ENCODE assay signal across 29 cellular contexts in the genomic region with DNA sequence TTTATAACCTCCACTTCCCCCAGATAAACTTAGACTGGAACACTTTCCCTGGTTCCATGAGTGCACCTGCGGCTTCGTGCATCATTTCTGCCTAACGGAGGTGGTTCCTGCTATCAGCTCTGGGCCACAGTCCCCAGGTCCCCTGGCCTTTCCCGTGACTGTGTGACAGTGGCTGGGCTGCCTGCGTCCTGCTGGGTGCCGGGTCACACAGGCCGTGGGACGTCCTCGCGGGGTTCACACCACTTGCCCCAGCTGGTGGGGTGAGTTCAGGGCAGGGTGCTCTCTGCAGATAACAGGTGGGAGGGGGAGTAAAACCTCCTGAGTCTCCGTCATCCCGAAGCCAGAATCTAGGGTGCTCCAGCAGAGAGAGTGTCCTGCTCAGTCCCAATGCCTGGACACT. TPM values are rescaled to one million over a fixed set of nuclear protein-coding genes. Genes with fewer than 3 reads are reported as not detected.
"Had no signal": no experiment of that assay in that cellular context is flagged by ENCODE, and none has a peak within 500 bp of the region (broad histone marks: within the 10 kb centered on the region; RNA-seq: fewer than 3 reads in every experiment).

No MANE protein-coding gene starts in this region.

- H3K4me3 ChIP-seq: left lung, lung, mucosa of descending colon, psoas muscle, right lobe of liver, smooth muscle cell, stomach, testis, thyroid gland, transverse colon, upper lobe of left lung, vagina had no signal

- H3K9me3 Mint-ChIP-seq: naive thymus-derived CD4-positive, alpha-beta T cell; natural killer cell treated with Interleukin-12 subunit alpha and Interleukin-12 subunit beta and Interleukin-15 and Interleukin-18, amount 100 ng/mL, for 72 hours had no signal

- DNase-seq: hippocampal formation; left colon; midbrain; mucosa of descending colon; naive thymus-derived CD4-positive, alpha-beta T cell; occipital lobe; psoas muscle; right lobe of liver; stimulated activated CD4-positive, alpha-beta T cell treated with anti-CD3 and anti-CD28 coated beads, Interleukin-1b, Interleukin-23, amount 100 ng/mL, for 48 hours; stimulated activated CD4-positive, alpha-beta T cell treated with anti-CD3 and anti-CD28 coated beads, Interleukin-2, amount 100 ng/mL, for 48 hours; stimulated activated naive B cell treated with anti-CD40 and anti-IgM and Interleukin-4, amounts not matched to agents 10 μg/mL and 1 μg/mL and 100 μg/mL, for 72 hours; stimulated activated naive CD8-positive, alpha-beta T cell treated with anti-CD3 and anti-CD28 coated beads, Interleukin-15, Interleukin-2, amounts not matched to agents 100 U/mL and 50 U/mL, for 24 hours; stomach; testis; thyroid gland; transverse colon; upper lobe of left lung had no signal

- H3K4me1 ChIP-seq: left lung, parathyroid adenoma, psoas muscle, right lobe of liver, stomach, testis, thyroid gland, transverse colon, upper lobe of left lung, vagina had no signal

- H3K9me3 ChIP-seq: left lung, mucosa of descending colon, neutrophil, psoas muscle, right lobe of liver, stomach, testis, thyroid gland, transverse colon, upper lobe of left lung, vagina had no signal

- H3K27me3 ChIP-seq: right lobe of liver, testis, thyroid gland, transverse colon, upper lobe of left lung, vagina had no signal

- H3K4me3 Mint-ChIP-seq: naive thymus-derived CD4-positive, alpha-beta T cell; natural killer cell treated with Interleukin-12 subunit alpha and Interleukin-12 subunit beta and Interleukin-15 and Interleukin-18, amount 100 ng/mL, for 72 hours; stimulated activated naive B cell treated with anti-CD40 and anti-IgM and Interleukin-4, amounts not matched to agents 10 μg/mL and 1 μg/mL and 100 μg/mL, for 72 hours had no signal

- H3K36me3 ChIP-seq: left lung, neutrophil, right lobe of liver, stomach, thyroid gland, transverse colon, upper lobe of left lung, vagina had no signal

- H3K36me3 Mint-ChIP-seq: naive thymus-derived CD4-positive, alpha-beta T cell; natural killer cell treated with Interleukin-12 subunit alpha and Interleukin-12 subunit beta and Interleukin-15 and Interleukin-18, amount 100 ng/mL, for 72 hours; stimulated activated naive B cell treated with anti-CD40 and anti-IgM and Interleukin-4, amounts not matched to agents 10 μg/mL and 1 μg/mL and 100 μg/mL, for 72 hours had no signal

- H3K4me1 Mint-ChIP-seq: naive thymus-derived CD4-positive, alpha-beta T cell; stimulated activated naive B cell treated with anti-CD40 and anti-IgM and Interleukin-4, amounts not matched to agents 10 μg/mL and 1 μg/mL and 100 μg/mL, for 72 hours had no signal

- H3K27ac ChIP-seq: left lung, neutrophil, parathyroid adenoma, psoas muscle, right lobe of liver, stomach, testis, thyroid gland, transverse colon, upper lobe of left lung, vagina had no signal

- FAIRE-seq: keratinocyte had no signal

- H3K27ac Mint-ChIP-seq: natural killer cell treated with Interleukin-12 subunit alpha and Interleukin-12 subunit beta and Interleukin-15 and Interleukin-18, amount 100 ng/mL, for 72 hours; stimulated activated naive B cell treated with anti-CD40 and anti-IgM and Interleukin-4, amounts not matched to agents 10 μg/mL and 1 μg/mL and 100 μg/mL, for 72 hours had no signal

- H3K9ac ChIP-seq: parathyroid adenoma had no signal

- H3K79me2 ChIP-seq: parathyroid adenoma had no signal

- H3K4me2 ChIP-seq: smooth muscle cell had no signal

- ATAC-seq: left colon; left lung; mucosa of descending colon; naive thymus-derived CD4-positive, alpha-beta T cell; natural killer cell treated with Interleukin-12 subunit alpha and Interleukin-12 subunit beta and Interleukin-15 and Interleukin-18, amount 100 ng/mL, for 72 hours; psoas muscle; right lobe of liver; stimulated activated naive B cell treated with anti-CD40 and anti-IgM and Interleukin-4, amounts not matched to agents 10 μg/mL and 1 μg/mL and 100 μg/mL, for 72 hours; stimulated activated naive CD8-positive, alpha-beta T cell treated with anti-CD3 and anti-CD28 coated beads, Interleukin-15, Interleukin-2, amounts not matched to agents 100 U/mL and 50 U/mL, for 24 hours had no signal

RNA-seq across cellular contexts. Expression of gene CFAP46, which starts 58.7 kb away (rescaled TPM):
- total RNA-seq: mesenteric fat pad, myocyte, skeletal muscle tissue, transverse colon, vagina had no signal
- polyA plus RNA-seq: naive thymus-derived CD4-positive, alpha-beta T cell; urinary bladder had no signal
